In genomic region chr11:45395421-45395820, GRCh38 we compare ENCODE assay signal across 27 cellular contexts.
"Had no signal": no experiment of that assay in that cellular context is flagged by ENCODE, and none has a peak within 500 bp of the region (broad histone marks: within the 10 kb centered on the region; RNA-seq: fewer than 3 reads in every experiment).

No MANE protein-coding gene starts in this region.

- H3K36me3 Mint-ChIP-seq: naive thymus-derived CD8-positive, alpha-beta T cell; stimulated activated effector memory CD8-positive, alpha-beta T cell treated with anti-CD3 and anti-CD28 coated beads, Interleukin-12 subunit alpha, Interleukin-12 subunit beta, amount 100 ng/mL, for 72 hours had no signal

- DNase-seq: islet precursor cell; left ventricle myocardium inferior; mesendoderm; midbrain; mucosa of descending colon; naive thymus-derived CD8-positive, alpha-beta T cell; occipital lobe; right lobe of liver; small intestine; spleen; stimulated activated CD4-positive, alpha-beta T cell treated with anti-CD3 and anti-CD28 coated beads, Interleukin-4, amount 100 ng/mL, for 24 hours; stimulated activated naive CD4-positive, alpha-beta T cell; tibial artery; trophoblast cell had no signal

- H3K9me3 ChIP-seq: left ventricle myocardium inferior, mucosa of descending colon, neutrophil, right atrium auricular region, right lobe of liver, spleen, suprapubic skin, thoracic aorta, tibial artery, upper lobe of right lung had no signal

- H3K4me2 ChIP-seq: hepatocyte had no signal

- H3K27me3 Mint-ChIP-seq: stimulated activated naive CD8-positive, alpha-beta T cell treated with anti-CD3 and anti-CD28 coated beads, Interleukin-15, Interleukin-2, amounts not matched to agents 100 ng/mL and 50 ng/mL, for 24 hours had no signal

- H3K4me1 Mint-ChIP-seq: naive thymus-derived CD8-positive, alpha-beta T cell; stimulated activated effector memory CD8-positive, alpha-beta T cell treated with anti-CD3 and anti-CD28 coated beads, Interleukin-12 subunit alpha, Interleukin-12 subunit beta, amount 100 ng/mL, for 72 hours had no signal

- H3K27ac ChIP-seq: hepatocyte, left ventricle myocardium inferior, neutrophil, parathyroid adenoma, right atrium auricular region, spleen, suprapubic skin, thoracic aorta, tibial artery, upper lobe of right lung had no signal

- H3K27ac Mint-ChIP-seq: naive thymus-derived CD8-positive, alpha-beta T cell; progenitor cell of endocrine pancreas; stimulated activated effector memory CD8-positive, alpha-beta T cell treated with anti-CD3 and anti-CD28 coated beads, Interleukin-12 subunit alpha, Interleukin-12 subunit beta, amount 100 ng/mL, for 72 hours; stimulated activated naive CD8-positive, alpha-beta T cell treated with anti-CD3 and anti-CD28 coated beads, Interleukin-15, Interleukin-2, amounts not matched to agents 100 ng/mL and 50 ng/mL, for 24 hours had no signal

- H3K9ac ChIP-seq: parathyroid adenoma had no signal

- H3K4me1 ChIP-seq: left ventricle myocardium inferior, parathyroid adenoma, right atrium auricular region, spleen, suprapubic skin, tibial artery, upper lobe of right lung had no signal

- H3K27me3 ChIP-seq: hepatocyte, right atrium auricular region, right lobe of liver, upper lobe of right lung had no signal

- H3K79me2 ChIP-seq: hepatocyte, parathyroid adenoma had no signal

- H3K36me3 ChIP-seq: left ventricle myocardium inferior, neutrophil, right atrium auricular region, right lobe of liver, spleen, suprapubic skin, thoracic aorta, tibial artery, upper lobe of right lung had no signal

- H3K9me3 Mint-ChIP-seq: naive thymus-derived CD8-positive, alpha-beta T cell; nephron; neural crest cell; stimulated activated effector memory CD8-positive, alpha-beta T cell treated with anti-CD3 and anti-CD28 coated beads, Interleukin-12 subunit alpha, Interleukin-12 subunit beta, amount 100 ng/mL, for 72 hours; stimulated activated naive CD8-positive, alpha-beta T cell treated with anti-CD3 and anti-CD28 coated beads, Interleukin-15, Interleukin-2, amounts not matched to agents 100 ng/mL and 50 ng/mL, for 24 hours had no signal

- ATAC-seq: mucosa of descending colon; naive thymus-derived CD8-positive, alpha-beta T cell; right lobe of liver; stimulated activated effector memory CD8-positive, alpha-beta T cell treated with anti-CD3 and anti-CD28 coated beads, Interleukin-12 subunit alpha, Interleukin-12 subunit beta, amount 100 ng/mL, for 72 hours; upper lobe of right lung had no signal

- H3K4me3 ChIP-seq: hepatocyte, left ventricle myocardium inferior, lung, mucosa of descending colon, right atrium auricular region, right lobe of liver, spleen, suprapubic skin, thoracic aorta, tibial artery, upper lobe of right lung had no signal

- H2AFZ ChIP-seq: hepatocyte, parathyroid adenoma had no signal

- H3K4me3 Mint-ChIP-seq: naive thymus-derived CD8-positive, alpha-beta T cell; nephron; neural crest cell; stimulated activated effector memory CD8-positive, alpha-beta T cell treated with anti-CD3 and anti-CD28 coated beads, Interleukin-12 subunit alpha, Interleukin-12 subunit beta, amount 100 ng/mL, for 72 hours; stimulated activated naive CD8-positive, alpha-beta T cell treated with anti-CD3 and anti-CD28 coated beads, Interleukin-15, Interleukin-2, amounts not matched to agents 100 ng/mL and 50 ng/mL, for 24 hours had no signal
